In the genomic region with DNA sequence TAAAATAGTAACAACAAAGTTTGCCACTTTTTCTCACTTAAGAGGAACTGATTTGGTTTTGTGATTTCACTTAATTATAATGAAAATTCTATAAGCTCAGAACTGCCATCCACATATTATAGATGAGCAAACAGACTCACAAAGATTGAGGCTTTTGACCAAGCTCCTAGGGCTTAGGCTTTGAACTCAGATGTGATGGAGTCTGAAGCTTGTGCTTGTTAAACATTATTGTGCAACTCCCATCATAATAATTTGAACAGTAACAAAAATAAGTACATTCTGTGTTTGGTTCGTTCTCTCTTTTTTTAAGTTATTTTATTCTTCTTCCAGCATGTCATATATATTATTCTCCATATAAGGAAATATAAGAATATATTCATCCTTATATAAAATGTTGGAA, we compare ENCODE assay signal across 14 cellular contexts.
DNase-seq lines count a peak whose midpoint lies in the region; ATAC-seq and TF ChIP-seq lines count a peak whose summit lies in the region.
"Had no signal": no experiment of that assay in that cellular context is flagged by ENCODE, and none has a peak within 500 bp of the region (broad histone marks: within the 10 kb centered on the region; RNA-seq: fewer than 3 reads in every experiment).

No MANE protein-coding gene starts in this region.

- H3K27ac ChIP-seq in MM.1S (ENCODE audit: low read length): no peak overlapping the region

- no peaks in the 10 kb centered on the region for H3K36me3 ChIP-seq in MM.1S (replicated peaks; ENCODE audit: insufficient read depth, low read length)

- no peaks in the 10 kb centered on the region for H4K20me1 ChIP-seq in MM.1S (ENCODE audit: insufficient read depth, low read length)

- DNase-seq in natural killer cell treated with Interleukin-12 subunit alpha and Interleukin-12 subunit beta and Interleukin-15 and Interleukin-18, amount 100 ng/mL, for 72 hours (ENCODE audit: low spot score): no peak
- DNase-seq in natural killer cell (no peak), MM.1S (no peak), kidney tubule cell (ENCODE audit: low spot score) (no peak), posterior vena cava (ENCODE audit: low spot score) (no peak)
- DNase-seq: DMS79 treated with DMSO at 0.1 percent for 48 hours, NCI-H1105, NCI-H2171, NCI-H446 treated with DMSO at 0.1 percent for 48 hours, NCI-H748 treated with DMSO at 0.1 percent for 48 hours had no signal

- H3K9me3 Mint-ChIP-seq in natural killer cell treated with Interleukin-12 subunit alpha and Interleukin-12 subunit beta and Interleukin-15 and Interleukin-18, amount 100 ng/mL, for 72 hours: peaks cover 4% of the 10 kb centered on the region
- H3K9me3 Mint-ChIP-seq in natural killer cell: no peaks in the 10 kb centered on the region
- peaks cover 26% of the 10 kb centered on the region for H3K9me3 Mint-ChIP-seq in T-helper 1 cell treated with Interleukin-12 subunit alpha and Interleukin-12 subunit beta and Interleukin-4 antibody, amounts not matched to agents 30 μg/mL and 1 μg/mL, for 36 hours

- no peaks in the 10 kb centered on the region for H3K9me3 ChIP-seq in MM.1S (replicated peaks; ENCODE audit: insufficient read depth, low read length)

- peaks cover 47% of the 10 kb centered on the region for H3K27me3 ChIP-seq in MM.1S (replicated peaks; ENCODE audit: insufficient read depth, low read length)

- H3K4me1 Mint-ChIP-seq in natural killer cell treated with Interleukin-12 subunit alpha and Interleukin-12 subunit beta and Interleukin-15 and Interleukin-18, amount 100 ng/mL, for 72 hours (ENCODE audit: low read depth in 2 of 2): peaks cover 41 to 53% of the 10 kb centered on the region in 2 donors
- peaks cover 43% of the 10 kb centered on the region in 2 donors for H3K4me1 Mint-ChIP-seq in natural killer cell
- peaks cover 51% of the 10 kb centered on the region for H3K4me1 Mint-ChIP-seq in T-helper 1 cell treated with Interleukin-12 subunit alpha and Interleukin-12 subunit beta and Interleukin-4 antibody, amounts not matched to agents 30 μg/mL and 1 μg/mL, for 36 hours (ENCODE audit: low read depth)

- intact Hi-C loops in natural killer cell (cut with micrococcal nuclease) (loop anchor here (5.0 kb wide), 1 partner anchor 45 kb away; no protein-coding TSS in a partner anchor), posterior vena cava (cut with DNase I) (no loop called here)

- peaks cover 14% of the 10 kb centered on the region for H3F3A ChIP-seq in MM.1S (ENCODE audit: insufficient read depth, low read length)

- H3K4me1 ChIP-seq in MM.1S (ENCODE audit: low read length): peaks cover 22% of the 10 kb centered on the region

- H3K4me2 ChIP-seq in MM.1S (ENCODE audit: low read depth, low read length): peak overlapping the region; percentile 19; the same call in 1 of the 2 replicates

- no peak overlapping the region for H3K4me3 ChIP-seq in MM.1S (ENCODE audit: low read length)

- H3K27me3 Mint-ChIP-seq in natural killer cell treated with Interleukin-12 subunit alpha and Interleukin-12 subunit beta and Interleukin-15 and Interleukin-18, amount 100 ng/mL, for 72 hours: no peaks in the 10 kb centered on the region
- peaks cover 0 to 14% of the 10 kb centered on the region in 2 donors for H3K27me3 Mint-ChIP-seq in natural killer cell (ENCODE audit: low read depth in 2 of 2)
- no peaks in the 10 kb centered on the region for H3K27me3 Mint-ChIP-seq in T-helper 1 cell treated with Interleukin-12 subunit alpha and Interleukin-12 subunit beta and Interleukin-4 antibody, amounts not matched to agents 30 μg/mL and 1 μg/mL, for 36 hours (ENCODE audit: low read depth)
- H3K27me3 Mint-ChIP-seq: CD4-positive, alpha-beta memory T cell had no signal

- H3K9ac ChIP-seq in MM.1S (ENCODE audit: low read length): no peak overlapping the region

- no peaks in the 10 kb centered on the region for H3K9me2 ChIP-seq in MM.1S (replicated peaks; ENCODE audit: insufficient read depth, low read length)

- H3K27ac Mint-ChIP-seq in natural killer cell treated with Interleukin-12 subunit alpha and Interleukin-12 subunit beta and Interleukin-15 and Interleukin-18, amount 100 ng/mL, for 72 hours: peak overlapping the region; percentile 86 to 89
- no peak overlapping the region for H3K27ac Mint-ChIP-seq in natural killer cell
- peak overlapping the region; percentile 21 for H3K27ac Mint-ChIP-seq in T-helper 1 cell treated with Interleukin-12 subunit alpha and Interleukin-12 subunit beta and Interleukin-4 antibody, amounts not matched to agents 30 μg/mL and 1 μg/mL, for 36 hours
- H3K27ac Mint-ChIP-seq: CD4-positive, alpha-beta memory T cell had no signal

- ATAC-seq in natural killer cell treated with Interleukin-12 subunit alpha and Interleukin-12 subunit beta and Interleukin-15 and Interleukin-18, amount 100 ng/mL, for 72 hours: no peak
- ATAC-seq in natural killer cell: no peak
- ATAC-seq in HG03565 (IDR thresholded peaks at IDR 0.05; ENCODE audit: unreplicated experiment): no peak
- ATAC-seq: HCT116 had no signal

- H3K4me3 Mint-ChIP-seq in natural killer cell treated with Interleukin-12 subunit alpha and Interleukin-12 subunit beta and Interleukin-15 and Interleukin-18, amount 100 ng/mL, for 72 hours: no peak overlapping the region
- no peak overlapping the region for H3K4me3 Mint-ChIP-seq in natural killer cell
- no peak overlapping the region for H3K4me3 Mint-ChIP-seq in T-helper 1 cell treated with Interleukin-12 subunit alpha and Interleukin-12 subunit beta and Interleukin-4 antibody, amounts not matched to agents 30 μg/mL and 1 μg/mL, for 36 hours

- peaks cover 36% of the 10 kb centered on the region for H3K36me3 Mint-ChIP-seq in natural killer cell treated with Interleukin-12 subunit alpha and Interleukin-12 subunit beta and Interleukin-15 and Interleukin-18, amount 100 ng/mL, for 72 hours
- H3K36me3 Mint-ChIP-seq in natural killer cell: peaks cover 7% of the 10 kb centered on the region
- H3K36me3 Mint-ChIP-seq in T-helper 1 cell treated with Interleukin-12 subunit alpha and Interleukin-12 subunit beta and Interleukin-4 antibody, amounts not matched to agents 30 μg/mL and 1 μg/mL, for 36 hours (ENCODE audit: low read depth): peaks cover 39% of the 10 kb centered on the region
- H3K36me3 Mint-ChIP-seq: CD4-positive, alpha-beta memory T cell had no signal

- H2AFZ ChIP-seq in MM.1S (ENCODE audit: low read length): no peak overlapping the region

- H3K79me2 ChIP-seq in MM.1S (ENCODE audit: low read length): no peaks in the 10 kb centered on the region

- TF ChIP-seq CTCF in natural killer cell (IDR thresholded peaks at IDR 0.05) (no peak), MM.1S (IDR thresholded peaks at IDR 0.05; ENCODE audit: low read length) (no peak)

Comparison
In these comparisons a context has a peak if more than half of its experiments do, and no peak if none do; other contexts are left out.
1. H3K27ac Mint-ChIP-seq: peak in natural killer cell treated with Interleukin-12 subunit alpha and Interleukin-12 subunit beta and Interleukin-15 and Interleukin-18, amount 100 ng/mL, for 72 hours (2 of 2) and T-helper 1 cell treated with Interleukin-12 subunit alpha and Interleukin-12 subunit beta and Interleukin-4 antibody, amounts not matched to agents 30 μg/mL and 1 μg/mL, for 36 hours (single experiment); none in natural killer cell (0 of 2).